Comparison of ENCODE assay signal across 1 cellular context in the genomic region with DNA sequence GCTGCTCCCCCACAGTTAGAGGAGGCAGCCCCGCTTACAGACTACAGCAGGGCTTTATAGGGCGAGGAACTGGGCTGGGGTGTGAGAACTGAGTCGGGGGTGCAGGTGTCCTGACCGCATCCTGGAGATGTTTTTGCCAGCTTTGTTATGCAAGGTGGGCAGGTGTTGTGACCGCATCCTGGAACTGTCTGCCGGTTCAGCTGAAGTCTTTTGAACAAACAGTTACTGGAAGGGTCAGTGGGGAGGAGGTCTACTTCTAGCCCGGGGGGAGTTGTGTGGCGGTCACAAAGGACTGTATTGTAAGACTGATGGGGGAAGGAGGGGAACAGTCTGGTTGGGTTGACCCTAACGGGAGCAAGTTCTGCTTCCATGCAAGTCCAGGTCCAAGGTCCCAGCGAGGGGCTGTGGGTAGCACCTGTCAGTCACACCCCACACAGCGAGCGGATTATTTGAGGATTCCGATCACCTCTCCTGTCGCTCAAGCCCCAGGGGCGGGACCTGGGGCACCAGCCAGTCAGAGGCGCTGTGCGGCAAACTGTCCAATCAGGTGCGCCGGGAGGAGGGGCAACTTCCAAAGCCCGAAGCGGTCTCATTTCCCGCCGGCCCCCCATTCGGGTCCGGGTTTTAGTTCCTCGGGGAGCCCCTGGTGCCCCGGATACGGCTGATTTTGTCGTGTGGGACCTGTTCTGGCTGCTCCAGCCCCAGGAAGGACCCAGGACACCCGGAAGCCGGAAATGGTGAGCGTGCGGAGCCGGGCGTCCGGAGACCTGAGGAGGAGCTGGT.
TF ChIP-seq lines count a peak whose summit lies in the region.

Gene ZNF101 (plus strand): TSS at position 610 of the 783 bp plus-strand sequence. CDS start 125 bp downstream, at position 735.

TF ChIP-seq in HepG2, 621 proteins besides CTCF, POLR2A, EP300 and RAD21 (continued from another document and continues in another):
- TF ChIP-seq ZBTB34 (CRISPR knock-in tag; IDR thresholded peaks at IDR 0.05) (no peak), RFX3 (CRISPR knock-in tag; IDR thresholded peaks at IDR 0.05) (no peak), MBD4 (IDR thresholded peaks at IDR 0.05; ENCODE audit: borderline replicate concordance, low read length) (no peak), ZFP91 (CRISPR knock-in tag; IDR thresholded peaks at IDR 0.05; ENCODE audit: borderline replicate concordance) (peak; percentile 82), NR3C1 (CRISPR knock-in tag; IDR thresholded peaks at IDR 0.05) (no peak), ZNF383 (CRISPR knock-in tag; IDR thresholded peaks at IDR 0.05; ENCODE audit: borderline replicate concordance) (no peak), RAD51 (IDR thresholded peaks at IDR 0.05; ENCODE audit: borderline replicate concordance) (no peak), ZXDC (CRISPR knock-in tag; IDR thresholded peaks at IDR 0.05) (peak; percentile 62; the same call in 1 of the 2 replicates), JUND (CRISPR knock-in tag; IDR thresholded peaks at IDR 0.05) (no peak), RCOR2 (CRISPR knock-in tag; IDR thresholded peaks at IDR 0.05) (peak; percentile 55; the same call in 1 of the 2 replicates), FOXA3 (CRISPR knock-in tag; IDR thresholded peaks at IDR 0.05) (no peak), TBL1XR1 (IDR thresholded peaks at IDR 0.05; ENCODE audit: borderline replicate concordance, low read length, partially characterized antibody) (peak; percentile 81), HHEX (CRISPR knock-in tag; IDR thresholded peaks at IDR 0.05) (no peak), NFYB (CRISPR knock-in tag; IDR thresholded peaks at IDR 0.05) (peak; percentile 96), RBM22 (optimal IDR thresholded peaks at IDR 0.05; ENCODE audit: low read length) (no peak), ZBTB8A (CRISPR knock-in tag; IDR thresholded peaks at IDR 0.05; ENCODE audit: borderline replicate concordance, low read depth) (no peak), ZSCAN20 (CRISPR knock-in tag; IDR thresholded peaks at IDR 0.05; ENCODE audit: borderline replicate concordance) (peak; percentile 24; the same call in 1 of the 2 replicates), ELF1 (CRISPR knock-in tag; IDR thresholded peaks at IDR 0.05) (peak; percentile 66), ZNF768 (CRISPR knock-in tag; IDR thresholded peaks at IDR 0.05) (peak; percentile 22; the same call in 1 of the 2 replicates), TEF (CRISPR knock-in tag; IDR thresholded peaks at IDR 0.05) (peak; percentile 57; the same call in 1 of the 2 replicates), LBX2 (CRISPR knock-in tag; IDR thresholded peaks at IDR 0.05; ENCODE audit: borderline replicate concordance) (no peak), ZGPAT (CRISPR knock-in tag; IDR thresholded peaks at IDR 0.05) (0 out of 2 replicates have a peak, but pooled peaks have one; percentile 64), ZHX2 (IDR thresholded peaks at IDR 0.05; ENCODE audit: low read depth) (no peak), ZHX2 (CRISPR knock-in tag; IDR thresholded peaks at IDR 0.05; ENCODE audit: borderline replicate concordance) (no peak), FIP1L1 (IDR thresholded peaks at IDR 0.05; ENCODE audit: borderline replicate concordance, insufficient read depth, low read depth, low read length) (no peak)
- TF ChIP-seq, protein P1, sequence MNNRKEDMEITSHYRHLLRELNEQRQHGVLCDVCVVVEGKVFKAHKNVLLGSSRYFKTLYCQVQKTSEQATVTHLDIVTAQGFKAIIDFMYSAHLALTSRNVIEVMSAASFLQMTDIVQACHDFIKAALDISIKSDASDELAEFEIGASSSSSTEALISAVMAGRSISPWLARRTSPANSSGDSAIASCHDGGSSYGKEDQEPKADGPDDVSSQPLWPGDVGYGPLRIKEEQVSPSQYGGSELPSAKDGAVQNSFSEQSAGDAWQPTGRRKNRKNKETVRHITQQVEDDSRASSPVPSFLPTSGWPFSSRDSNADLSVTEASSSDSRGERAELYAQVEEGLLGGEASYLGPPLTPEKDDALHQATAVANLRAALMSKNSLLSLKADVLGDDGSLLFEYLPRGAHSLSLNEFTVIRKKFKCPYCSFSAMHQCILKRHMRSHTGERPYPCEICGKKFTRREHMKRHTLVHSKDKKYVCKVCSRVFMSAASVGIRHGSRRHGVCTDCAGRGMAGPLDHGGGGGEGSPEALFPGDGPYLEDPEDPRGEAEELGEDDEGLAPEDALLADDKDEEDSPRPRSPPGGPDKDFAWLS (CRISPR knock-in tag; IDR thresholded peaks at IDR 0.05; ENCODE audit: borderline replicate concordance): no peak
- TF ChIP-seq, protein P2, sequence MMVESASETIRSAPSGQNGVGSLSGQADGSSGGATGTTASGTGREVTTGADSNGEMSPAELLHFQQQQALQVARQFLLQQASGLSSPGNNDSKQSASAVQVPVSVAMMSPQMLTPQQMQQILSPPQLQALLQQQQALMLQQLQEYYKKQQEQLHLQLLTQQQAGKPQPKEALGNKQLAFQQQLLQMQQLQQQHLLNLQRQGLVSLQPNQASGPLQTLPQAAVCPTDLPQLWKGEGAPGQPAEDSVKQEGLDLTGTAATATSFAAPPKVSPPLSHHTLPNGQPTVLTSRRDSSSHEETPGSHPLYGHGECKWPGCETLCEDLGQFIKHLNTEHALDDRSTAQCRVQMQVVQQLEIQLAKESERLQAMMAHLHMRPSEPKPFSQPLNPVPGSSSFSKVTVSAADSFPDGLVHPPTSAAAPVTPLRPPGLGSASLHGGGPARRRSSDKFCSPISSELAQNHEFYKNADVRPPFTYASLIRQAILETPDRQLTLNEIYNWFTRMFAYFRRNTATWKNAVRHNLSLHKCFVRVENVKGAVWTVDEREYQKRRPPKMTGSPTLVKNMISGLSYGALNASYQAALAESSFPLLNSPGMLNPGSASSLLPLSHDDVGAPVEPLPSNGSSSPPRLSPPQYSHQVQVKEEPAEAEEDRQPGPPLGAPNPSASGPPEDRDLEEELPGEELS (CRISPR knock-in tag; IDR thresholded peaks at IDR 0.05): no peak; the same call in none of the 2 replicates
- TF ChIP-seq, protein P3, sequence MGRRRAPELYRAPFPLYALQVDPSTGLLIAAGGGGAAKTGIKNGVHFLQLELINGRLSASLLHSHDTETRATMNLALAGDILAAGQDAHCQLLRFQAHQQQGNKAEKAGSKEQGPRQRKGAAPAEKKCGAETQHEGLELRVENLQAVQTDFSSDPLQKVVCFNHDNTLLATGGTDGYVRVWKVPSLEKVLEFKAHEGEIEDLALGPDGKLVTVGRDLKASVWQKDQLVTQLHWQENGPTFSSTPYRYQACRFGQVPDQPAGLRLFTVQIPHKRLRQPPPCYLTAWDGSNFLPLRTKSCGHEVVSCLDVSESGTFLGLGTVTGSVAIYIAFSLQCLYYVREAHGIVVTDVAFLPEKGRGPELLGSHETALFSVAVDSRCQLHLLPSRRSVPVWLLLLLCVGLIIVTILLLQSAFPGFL (CRISPR knock-in tag; IDR thresholded peaks at IDR 0.05): no peak
